In the genomic region with DNA sequence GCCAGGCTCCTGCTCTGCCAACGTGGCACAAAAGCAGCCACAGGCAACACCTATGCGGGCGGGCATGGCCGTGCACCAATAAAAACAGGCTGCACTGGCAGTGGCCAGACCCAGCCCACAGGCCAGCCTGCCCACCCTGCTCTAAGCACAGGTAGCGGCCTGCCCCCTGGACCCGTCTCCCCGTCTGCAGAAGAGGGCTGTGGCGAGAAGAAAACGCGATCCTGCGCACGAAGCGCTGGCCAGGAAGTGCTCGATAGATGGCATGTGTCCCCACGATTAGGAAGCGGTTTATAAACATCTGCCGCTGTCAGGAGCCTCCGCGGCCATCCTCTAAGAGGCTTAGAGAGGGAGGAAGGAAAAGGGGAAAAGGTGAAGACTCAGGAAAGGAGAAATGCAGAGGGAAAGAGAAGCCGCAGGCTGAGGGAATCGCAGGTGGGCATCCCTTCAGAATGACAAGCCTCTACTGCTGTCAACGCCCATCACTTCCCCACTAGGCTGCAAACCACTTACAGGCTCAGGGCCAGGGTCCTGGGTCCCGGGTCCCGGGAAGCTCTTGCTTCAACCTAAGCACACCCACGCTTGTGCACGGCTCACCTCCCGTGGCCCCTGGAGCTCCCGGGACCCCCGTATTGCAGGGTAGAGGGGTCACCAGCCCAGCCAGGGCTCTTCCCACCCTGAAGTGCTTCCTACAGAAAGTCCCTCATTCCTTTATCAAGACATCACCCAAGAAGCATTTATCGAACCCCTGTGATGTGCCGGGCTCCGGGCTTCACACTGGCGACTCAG, we compare ENCODE assay signal across 1 cellular context.
TF ChIP-seq lines count a peak whose summit lies in the region.

No MANE protein-coding gene starts in this region.

TF ChIP-seq in HepG2, 621 proteins besides CTCF, POLR2A, EP300 and RAD21:
- no peak for TF ChIP-seq ZNF44 (CRISPR knock-in tag; IDR thresholded peaks at IDR 0.05)
- peak; percentile 55 for TF ChIP-seq ZBTB33 (CRISPR knock-in tag; IDR thresholded peaks at IDR 0.05)
- TF ChIP-seq ZBTB38 (CRISPR knock-in tag; IDR thresholded peaks at IDR 0.05) = peak; percentile 61
